In the genomic region with DNA sequence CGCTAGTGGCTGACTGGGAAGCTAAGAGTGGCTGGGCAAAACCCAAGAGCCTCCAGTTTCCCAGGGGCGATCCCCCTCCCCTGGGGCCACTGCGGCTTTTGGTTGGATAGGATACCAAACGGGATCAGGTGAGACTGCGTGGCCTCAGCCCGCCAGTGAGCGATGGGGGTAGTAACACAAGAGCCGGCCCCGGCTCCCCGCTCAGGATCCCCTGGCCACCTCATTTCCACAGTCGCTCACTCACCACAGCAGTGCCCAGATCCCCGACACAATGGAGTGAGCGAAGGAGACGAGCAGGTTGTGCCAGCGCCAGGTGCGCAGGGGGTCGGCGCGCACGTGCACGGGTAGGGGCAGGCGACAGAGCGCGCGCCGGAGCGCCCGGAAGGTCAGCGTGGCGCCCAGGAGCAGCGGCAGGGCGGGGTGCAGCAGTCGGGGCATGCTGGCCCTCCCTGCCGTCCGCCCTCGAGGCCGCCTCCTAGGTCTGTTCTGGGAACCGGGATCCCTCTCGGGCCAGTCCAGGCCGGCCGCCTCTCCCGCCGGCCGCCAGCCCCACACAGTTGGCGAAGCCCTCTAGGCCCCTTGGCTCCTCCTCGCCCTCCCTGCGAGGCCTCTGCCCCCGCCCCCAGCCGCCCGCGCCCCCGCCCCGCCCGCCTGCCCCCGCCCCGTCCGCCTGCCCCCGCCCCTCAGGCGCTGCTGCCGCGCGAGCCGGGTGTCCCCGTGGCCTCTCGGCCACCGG, we compare ENCODE assay signal across 2 cellular contexts.
A peak's percentile ranks its signal among the peaks of the same experiment; 100 is the strongest.
TF ChIP-seq lines count a peak whose summit lies in the region.

Gene TLCD1 (minus strand): TSS at position 574 of the 736 bp plus-strand sequence. CDS start 136 bp downstream, at position 438.

TF ChIP-seq in WTC11, 78 proteins besides CTCF, POLR2A, EP300 and RAD21 (continued from another document and continues in another):
- TF ChIP-seq IRF2 (CRISPR knock-in tag; IDR thresholded peaks at IDR 0.05; ENCODE audit: borderline replicate concordance, low read depth), result 0 out of 2 replicates have a peak, but pooled peaks have one; percentile 48
- TF ChIP-seq GRHL2 (CRISPR knock-in tag; IDR thresholded peaks at IDR 0.05; ENCODE audit: insufficient replicate concordance, severe bottlenecking), result no peak
- TF ChIP-seq FOXP4 (CRISPR knock-in tag; IDR thresholded peaks at IDR 0.05), result peak; percentile 91
- TF ChIP-seq ZBTB21 (CRISPR knock-in tag; IDR thresholded peaks at IDR 0.05; ENCODE audit: borderline replicate concordance), result 0 out of 2 replicates have a peak, but pooled peaks have one; percentile 53
- peak; percentile 52 for TF ChIP-seq USF1 (CRISPR knock-in tag; IDR thresholded peaks at IDR 0.05)
- TF ChIP-seq CREB1 (CRISPR knock-in tag; IDR thresholded peaks at IDR 0.05), result peak; percentile 60; the same call in 1 of the 2 replicates
- TF ChIP-seq, protein P1, sequence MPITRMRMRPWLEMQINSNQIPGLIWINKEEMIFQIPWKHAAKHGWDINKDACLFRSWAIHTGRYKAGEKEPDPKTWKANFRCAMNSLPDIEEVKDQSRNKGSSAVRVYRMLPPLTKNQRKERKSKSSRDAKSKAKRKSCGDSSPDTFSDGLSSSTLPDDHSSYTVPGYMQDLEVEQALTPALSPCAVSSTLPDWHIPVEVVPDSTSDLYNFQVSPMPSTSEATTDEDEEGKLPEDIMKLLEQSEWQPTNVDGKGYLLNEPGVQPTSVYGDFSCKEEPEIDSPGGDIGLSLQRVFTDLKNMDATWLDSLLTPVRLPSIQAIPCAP (CRISPR knock-in tag; IDR thresholded peaks at IDR 0.05), result 0 out of 2 replicates have a peak, but pooled peaks have one; percentile 54
- TF ChIP-seq RELA (CRISPR knock-in tag; IDR thresholded peaks at IDR 0.05; ENCODE audit: borderline replicate concordance), result 0 out of 2 replicates have a peak, but pooled peaks have one; percentile 65
- no peak for TF ChIP-seq NR1H2 (CRISPR knock-in tag; IDR thresholded peaks at IDR 0.05)
- no peak for TF ChIP-seq GTF2I (CRISPR knock-in tag; conservative IDR thresholded peaks at IDR 0.05)
- TF ChIP-seq NR2C2 (CRISPR knock-in tag; IDR thresholded peaks at IDR 0.05), result no peak
- TF ChIP-seq SP1 (CRISPR knock-in tag; conservative IDR thresholded peaks at IDR 0.05), result peak; percentile 52
- TF ChIP-seq, protein P2, sequence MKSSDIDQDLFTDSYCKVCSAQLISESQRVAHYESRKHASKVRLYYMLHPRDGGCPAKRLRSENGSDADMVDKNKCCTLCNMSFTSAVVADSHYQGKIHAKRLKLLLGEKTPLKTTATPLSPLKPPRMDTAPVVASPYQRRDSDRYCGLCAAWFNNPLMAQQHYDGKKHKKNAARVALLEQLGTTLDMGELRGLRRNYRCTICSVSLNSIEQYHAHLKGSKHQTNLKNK (CRISPR knock-in tag; IDR thresholded peaks at IDR 0.05), result peak; percentile 48; the same call in 1 of the 2 replicates
- peak; percentile 94 for TF ChIP-seq PRRX2 (CRISPR knock-in tag; IDR thresholded peaks at IDR 0.05)
- peak; percentile 23; the same call in 1 of the 2 replicates for TF ChIP-seq EMX1 (CRISPR knock-in tag; IDR thresholded peaks at IDR 0.05)
- TF ChIP-seq TEAD1 (CRISPR knock-in tag; IDR thresholded peaks at IDR 0.05), result peak; percentile 62
- TF ChIP-seq MYBL2 (CRISPR knock-in tag; IDR thresholded peaks at IDR 0.05), result peak; percentile 89
- TF ChIP-seq SMAD4 (CRISPR knock-in tag; IDR thresholded peaks at IDR 0.05), result peak; percentile 25; the same call in 1 of the 2 replicates
- peak; percentile 79; the same call in 1 of the 2 replicates for TF ChIP-seq SMAD3 (CRISPR knock-in tag; IDR thresholded peaks at IDR 0.05; ENCODE audit: borderline replicate concordance)
- TF ChIP-seq SOX15 (CRISPR knock-in tag; IDR thresholded peaks at IDR 0.05), result no peak
- TF ChIP-seq, protein P3, sequence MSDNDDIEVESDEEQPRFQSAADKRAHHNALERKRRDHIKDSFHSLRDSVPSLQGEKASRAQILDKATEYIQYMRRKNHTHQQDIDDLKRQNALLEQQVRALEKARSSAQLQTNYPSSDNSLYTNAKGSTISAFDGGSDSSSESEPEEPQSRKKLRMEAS (CRISPR knock-in tag; IDR thresholded peaks at IDR 0.05), result peak; percentile 94

TF ChIP-seq in liver, 16 proteins besides CTCF, POLR2A, EP300 and RAD21 (continued from another document):
- TF ChIP-seq, protein P4, sequence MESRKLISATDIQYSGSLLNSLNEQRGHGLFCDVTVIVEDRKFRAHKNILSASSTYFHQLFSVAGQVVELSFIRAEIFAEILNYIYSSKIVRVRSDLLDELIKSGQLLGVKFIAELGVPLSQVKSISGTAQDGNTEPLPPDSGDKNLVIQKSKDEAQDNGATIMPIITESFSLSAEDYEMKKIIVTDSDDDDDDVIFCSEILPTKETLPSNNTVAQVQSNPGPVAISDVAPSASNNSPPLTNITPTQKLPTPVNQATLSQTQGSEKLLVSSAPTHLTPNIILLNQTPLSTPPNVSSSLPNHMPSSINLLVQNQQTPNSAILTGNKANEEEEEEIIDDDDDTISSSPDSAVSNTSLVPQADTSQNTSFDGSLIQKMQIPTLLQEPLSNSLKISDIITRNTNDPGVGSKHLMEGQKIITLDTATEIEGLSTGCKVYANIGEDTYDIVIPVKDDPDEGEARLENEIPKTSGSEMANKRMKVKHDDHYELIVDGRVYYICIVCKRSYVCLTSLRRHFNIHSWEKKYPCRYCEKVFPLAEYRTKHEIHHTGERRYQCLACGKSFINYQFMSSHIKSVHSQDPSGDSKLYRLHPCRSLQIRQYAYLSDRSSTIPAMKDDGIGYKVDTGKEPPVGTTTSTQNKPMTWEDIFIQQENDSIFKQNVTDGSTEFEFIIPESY (IDR thresholded peaks at IDR 0.05), result no peak
- TF ChIP-seq TAF1 (conservative IDR thresholded peaks at IDR 0.05) (no peak), JUND (IDR thresholded peaks at IDR 0.05) (no peak), NR2F2 (IDR thresholded peaks at IDR 0.05) (no peak), RXRA (IDR thresholded peaks at IDR 0.05) (no peak), YY1 (IDR thresholded peaks at IDR 0.05) (no peak), FOXA2 (IDR thresholded peaks at IDR 0.05) (no peak), GABPA (IDR thresholded peaks at IDR 0.05 in 1 of 2, conservative IDR thresholded peaks at IDR 0.05 in 1 of 2) (no peak)
- TF ChIP-seq, protein P3 (IDR thresholded peaks at IDR 0.05), result no peak
